In genomic region chr2:169406891-169407290, GRCh38 we compare ENCODE assay signal across 31 cellular contexts. TPM values are rescaled to one million over a fixed set of nuclear protein-coding genes. Genes with fewer than 3 reads are reported as not detected.
"Had no signal": no experiment of that assay in that cellular context is flagged by ENCODE, and none has a peak within 500 bp of the region (broad histone marks: within the 10 kb centered on the region; RNA-seq: fewer than 3 reads in every experiment).

No MANE protein-coding gene starts in this region.

- H2AFZ ChIP-seq: neural progenitor cell, parathyroid adenoma had no signal

- H3K36me3 Mint-ChIP-seq: naive thymus-derived CD4-positive, alpha-beta T cell; natural killer cell; neural progenitor cell; stimulated activated effector memory CD8-positive, alpha-beta T cell treated with anti-CD3 and anti-CD28 coated beads, Interleukin-12 subunit alpha, Interleukin-12 subunit beta, amount 100 ng/mL, for 72 hours; stimulated activated naive B cell treated with anti-CD40 and anti-IgM and Interleukin-4, amounts not matched to agents 10 μg/mL and 1 μg/mL and 100 μg/mL, for 72 hours; type B pancreatic cell had no signal

- H3K36me3 ChIP-seq: neural progenitor cell, ovary, right lobe of liver, sigmoid colon, stomach, thoracic aorta, thyroid gland, tibial nerve, upper lobe of right lung, uterus had no signal

- H3K79me2 ChIP-seq: parathyroid adenoma had no signal

- H3K27ac Mint-ChIP-seq: naive thymus-derived CD4-positive, alpha-beta T cell; natural killer cell; nephron; neural progenitor cell; progenitor cell of endocrine pancreas; stimulated activated effector memory CD8-positive, alpha-beta T cell treated with anti-CD3 and anti-CD28 coated beads, Interleukin-12 subunit alpha, Interleukin-12 subunit beta, amount 100 ng/mL, for 72 hours; stimulated activated naive B cell treated with anti-CD40 and anti-IgM and Interleukin-4, amounts not matched to agents 10 μg/mL and 1 μg/mL and 100 μg/mL, for 72 hours; stimulated activated naive CD8-positive, alpha-beta T cell treated with anti-CD3 and anti-CD28 coated beads, Interleukin-15, Interleukin-2, amounts not matched to agents 100 ng/mL and 50 ng/mL, for 24 hours; type B pancreatic cell had no signal

- H3K27me3 ChIP-seq: neural progenitor cell, ovary, right lobe of liver, sigmoid colon, stomach, thyroid gland, tibial nerve, upper lobe of right lung, uterus had no signal

- H3K27ac ChIP-seq: neural progenitor cell, ovary, parathyroid adenoma, psoas muscle, right lobe of liver, sigmoid colon, stomach, thoracic aorta, thyroid gland, tibial nerve, upper lobe of right lung, uterus had no signal

- H3K4me3 ChIP-seq: neural progenitor cell, ovary, psoas muscle, right lobe of liver, sigmoid colon, stomach, thoracic aorta, thyroid gland, tibial nerve, upper lobe of right lung, uterus had no signal

- H3K4me3 Mint-ChIP-seq: naive thymus-derived CD4-positive, alpha-beta T cell; natural killer cell; nephron; neural progenitor cell; stimulated activated effector memory CD8-positive, alpha-beta T cell treated with anti-CD3 and anti-CD28 coated beads, Interleukin-12 subunit alpha, Interleukin-12 subunit beta, amount 100 ng/mL, for 72 hours; stimulated activated naive B cell treated with anti-CD40 and anti-IgM and Interleukin-4, amounts not matched to agents 10 μg/mL and 1 μg/mL and 100 μg/mL, for 72 hours; stimulated activated naive CD8-positive, alpha-beta T cell treated with anti-CD3 and anti-CD28 coated beads, Interleukin-15, Interleukin-2, amounts not matched to agents 100 ng/mL and 50 ng/mL, for 24 hours; type B pancreatic cell had no signal

- H3K4me1 Mint-ChIP-seq: naive thymus-derived CD4-positive, alpha-beta T cell; natural killer cell; nephron; neural progenitor cell; stimulated activated effector memory CD8-positive, alpha-beta T cell treated with anti-CD3 and anti-CD28 coated beads, Interleukin-12 subunit alpha, Interleukin-12 subunit beta, amount 100 ng/mL, for 72 hours; stimulated activated naive B cell treated with anti-CD40 and anti-IgM and Interleukin-4, amounts not matched to agents 10 μg/mL and 1 μg/mL and 100 μg/mL, for 72 hours had no signal

- H3K9me3 Mint-ChIP-seq: natural killer cell; neural progenitor cell; stimulated activated effector memory CD8-positive, alpha-beta T cell treated with anti-CD3 and anti-CD28 coated beads, Interleukin-12 subunit alpha, Interleukin-12 subunit beta, amount 100 ng/mL, for 72 hours; stimulated activated naive B cell treated with anti-CD40 and anti-IgM and Interleukin-4, amounts not matched to agents 10 μg/mL and 1 μg/mL and 100 μg/mL, for 72 hours; stimulated activated naive CD8-positive, alpha-beta T cell treated with anti-CD3 and anti-CD28 coated beads, Interleukin-15, Interleukin-2, amounts not matched to agents 100 ng/mL and 50 ng/mL, for 24 hours; type B pancreatic cell had no signal

- H3K4me1 ChIP-seq: neural progenitor cell, parathyroid adenoma, psoas muscle, right lobe of liver, sigmoid colon, stomach, thyroid gland, tibial nerve, upper lobe of right lung, uterus had no signal

- H3K27me3 Mint-ChIP-seq: progenitor cell of endocrine pancreas had no signal

- DNase-seq: naive thymus-derived CD4-positive, alpha-beta T cell; natural killer cell; occipital lobe; ovary; posterior cingulate gyrus; psoas muscle; right cardiac atrium; right lobe of liver; sigmoid colon; small intestine; stimulated activated CD4-positive, alpha-beta T cell treated with anti-CD3 and anti-CD28 coated beads, Interleukin-15, amount 100 ng/mL, for 24 hours; stimulated activated CD4-positive, alpha-beta T cell treated with anti-CD3 and anti-CD28 coated beads, Interleukin-2, amount 100 ng/mL, for 24 hours; stimulated activated CD4-positive, alpha-beta T cell treated with anti-CD3 and anti-CD28 coated beads, Interleukin-2, amount 100 ng/mL, for 48 hours; stimulated activated CD4-positive, alpha-beta T cell treated with anti-CD3 and anti-CD28 coated beads, Interleukin-4, amount 100 ng/mL, for 24 hours; stimulated activated naive B cell treated with anti-CD40 and anti-IgM and Interleukin-4, amounts not matched to agents 10 μg/mL and 1 μg/mL and 100 μg/mL, for 72 hours; stimulated activated naive CD4-positive, alpha-beta T cell treated with Interleukin-2 at 50 U/mL for 16 hours; stomach; thyroid gland; upper lobe of right lung; uterus had no signal

- H3K4me2 ChIP-seq: neural progenitor cell had no signal

- H3K9me3 ChIP-seq: ovary, psoas muscle, right lobe of liver, sigmoid colon, stomach, thoracic aorta, thyroid gland, tibial nerve, upper lobe of right lung, uterus had no signal

- H3K9ac ChIP-seq: neural progenitor cell, parathyroid adenoma had no signal

RNA-seq across cellular contexts. Expression of gene LRP2, which starts 44.6 kb away (rescaled TPM):
- total RNA-seq: natural killer cell, osteoblast, tibial nerve had no signal
- polyA plus RNA-seq: naive thymus-derived CD4-positive, alpha-beta T cell; psoas muscle; sigmoid colon; urinary bladder had no signal
